Comparison of ENCODE assay signal across 9 cellular contexts in the genomic region with DNA sequence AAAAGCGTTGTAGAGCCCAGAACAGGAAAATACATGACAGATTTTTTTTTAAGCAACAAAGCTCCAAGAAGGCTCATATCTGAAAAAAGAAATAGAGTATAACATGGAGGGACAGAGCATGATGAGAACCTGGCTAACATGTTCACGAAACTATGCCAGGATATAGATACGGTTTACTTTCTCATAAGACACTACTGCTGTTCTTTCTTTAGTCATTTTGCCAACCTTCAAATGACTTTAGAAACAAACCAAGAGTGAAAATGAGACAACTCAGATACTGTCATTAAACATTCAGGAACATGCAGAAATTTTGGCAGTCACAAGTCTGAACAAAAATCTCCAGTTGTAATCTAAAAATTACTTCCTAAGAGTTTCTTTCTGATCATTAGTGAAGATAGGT. TPM values are rescaled to one million over a fixed set of nuclear protein-coding genes. Genes with fewer than 3 reads are reported as not detected.
A peak's percentile ranks its signal among the peaks of the same experiment; 100 is the strongest.
DNase-seq lines count a peak whose midpoint lies in the region; ATAC-seq and TF ChIP-seq lines count a peak whose summit lies in the region.
"Had no signal": no experiment of that assay in that cellular context is flagged by ENCODE, and none has a peak within 500 bp of the region (broad histone marks: within the 10 kb centered on the region; RNA-seq: fewer than 3 reads in every experiment).

No MANE protein-coding gene starts in this region.

- H3K36me3 Mint-ChIP-seq in activated CD4-positive, alpha-beta memory T cell treated with anti-CD3 and anti-CD28 coated beads for 36 hours: peaks cover 34% of the 10 kb centered on the region

- no peak overlapping the region for H2AFZ ChIP-seq in fibroblast of lung (ENCODE audit: low read length)

- DNase-seq in GM12865 (ENCODE audit: low read depth): peak; percentile 42
- no peak for DNase-seq in activated CD4-positive, alpha-beta memory T cell treated with anti-CD3 and anti-CD28 coated beads for 36 hours
- DNase-seq in fibroblast of lung (ENCODE audit: low read depth in 2 of 2): no peak
- DNase-seq in germinal center (ENCODE audit: low spot score): no peak
- no peak for DNase-seq in CD1c-positive myeloid dendritic cell (ENCODE audit: extremely low spot score)
- no peak for DNase-seq in RKO (ENCODE audit: low spot score)
- DNase-seq: DMS53 had no signal

- CTCF ChIA-PET in activated CD4-positive, alpha-beta memory T cell treated with anti-CD3 and anti-CD28 coated beads for 36 hours (lab: Charles Lee): interaction anchor here (0.6 to 3.7 kb wide), 13 partner anchors 11 to 247 kb away, joined by 3 to 44 read pairs (median 3); no protein-coding TSS in a partner anchor

- H3K9ac ChIP-seq in fibroblast of lung (ENCODE audit: insufficient read depth, low read length) (no peak overlapping the region), skeletal muscle tissue (ENCODE audit: low read depth in 1 of 3, low read length in 3 of 3) (no peak overlapping the region)

- peak overlapping the region; percentile 93 for H3K27ac Mint-ChIP-seq in activated CD4-positive, alpha-beta memory T cell treated with anti-CD3 and anti-CD28 coated beads for 36 hours

- no peak for TF ChIP-seq CTCF in GM12865 (IDR thresholded peaks at IDR 0.05; ENCODE audit: insufficient read depth, low read depth, low read length, missing control alignments)
- TF ChIP-seq CTCF in fibroblast of lung (conservative IDR thresholded peaks at IDR 0.05 in 1 of 2, IDR thresholded peaks at IDR 0.05 in 1 of 2; ENCODE audit: low read depth in 1 of 2, low read length in 2 of 2): no peak

- peak overlapping the region; percentile 58 for H3K4me3 Mint-ChIP-seq in activated CD4-positive, alpha-beta memory T cell treated with anti-CD3 and anti-CD28 coated beads for 36 hours

- H3K4me2 ChIP-seq in fibroblast of lung (ENCODE audit: extremely low read depth, insufficient read depth, low read length): peak overlapping the region; percentile 7

- intact Hi-C loops in activated CD4-positive, alpha-beta memory T cell treated with anti-CD3 and anti-CD28 coated beads for 36 hours (cut with micrococcal nuclease): loop anchor here (1.0 to 5.0 kb wide), 5 partner anchors 42 to 356 kb away; partner anchors contain the start of gene SMCHD1

- H3K9me3 Mint-ChIP-seq in activated CD4-positive, alpha-beta memory T cell treated with anti-CD3 and anti-CD28 coated beads for 36 hours: peaks cover 4% of the 10 kb centered on the region

- ATAC-seq in GM21717 (IDR thresholded peaks at IDR 0.05; ENCODE audit: unreplicated experiment): no peak

- H3K9me3 ChIP-seq in fibroblast of lung (ENCODE audit: control insufficient read depth, insufficient read depth, low read depth, low read length) (no peaks in the 10 kb centered on the region), skeletal muscle tissue (ENCODE audit: control insufficient read depth in 3 of 3, low read length in 3 of 3) (no peaks in the 10 kb centered on the region)

- POLR2A ChIA-PET in activated CD4-positive, alpha-beta memory T cell treated with anti-CD3 and anti-CD28 coated beads for 36 hours (lab: Charles Lee): interaction anchor here (0.8 to 3.5 kb wide), 9 partner anchors 12 to 249 kb away, joined by 3 to 19 read pairs (median 9); partner anchors contain the start of genes LPIN2 and MYL12A

- peaks cover 88% of the 10 kb centered on the region for H3K79me2 ChIP-seq in fibroblast of lung (ENCODE audit: control insufficient read depth, insufficient read depth, low read length)

- H3K36me3 ChIP-seq in fibroblast of lung (ENCODE audit: control insufficient read depth, insufficient read depth, low read length): peaks cover 2% of the 10 kb centered on the region
- no peaks in the 10 kb centered on the region for H3K36me3 ChIP-seq in skeletal muscle tissue (ENCODE audit: control insufficient read depth in 3 of 3, insufficient read depth in 3 of 3, low read length in 3 of 3)

- H3K4me1 ChIP-seq in fibroblast of lung (ENCODE audit: control insufficient read depth, extremely low read depth, insufficient read depth, low read length): peaks cover 12% of the 10 kb centered on the region
- H3K4me1 ChIP-seq in skeletal muscle tissue (ENCODE audit: control insufficient read depth in 3 of 3, insufficient read depth in 3 of 3, low read length in 3 of 3): peaks cover 10 to 18% (median 13%) of the 10 kb centered on the region in 3 donors

- peak overlapping the region; percentile 9; the same call in 1 of the 2 replicates for H3K4me3 ChIP-seq in GM12865 (ENCODE audit: low read depth, low read length)
- no peak overlapping the region for H3K4me3 ChIP-seq in fibroblast of lung (replicated peaks in 1 of 4; ENCODE audit: control extremely low read depth in 1 of 4, insufficient read depth in 1 of 4, low read depth in 3 of 4, low read length in 4 of 4)
- no peak overlapping the region for H3K4me3 ChIP-seq in skeletal muscle tissue (ENCODE audit: low read length in 3 of 3)

- H3K27ac ChIP-seq in fibroblast of lung (ENCODE audit: insufficient read depth, low read length): peak overlapping the region; percentile 34
- H3K27ac ChIP-seq in skeletal muscle tissue (ENCODE audit: low read depth, low read length): peak overlapping the region; percentile 54

- H3K27me3 ChIP-seq in fibroblast of lung (ENCODE audit: control insufficient read depth, insufficient read depth, low read length): no peaks in the 10 kb centered on the region
- H3K27me3 ChIP-seq in skeletal muscle tissue (ENCODE audit: control insufficient read depth in 3 of 3, insufficient read depth in 3 of 3, low read length in 3 of 3): no peaks in the 10 kb centered on the region

- H4K20me1 ChIP-seq in fibroblast of lung (ENCODE audit: control insufficient read depth, extremely low read depth, insufficient read depth, low read length): no peaks in the 10 kb centered on the region

- H3K27me3 Mint-ChIP-seq in activated CD4-positive, alpha-beta memory T cell treated with anti-CD3 and anti-CD28 coated beads for 36 hours: no peaks in the 10 kb centered on the region

- peaks cover 84% of the 10 kb centered on the region for H3K4me1 Mint-ChIP-seq in activated CD4-positive, alpha-beta memory T cell treated with anti-CD3 and anti-CD28 coated beads for 36 hours (ENCODE audit: low read depth)

RNA-seq across cellular contexts. Expression of gene LPIN2, which starts 14.3 kb away (rescaled TPM):
- total RNA-seq in activated CD4-positive, alpha-beta memory T cell treated with anti-CD3 and anti-CD28 coated beads for 36 hours: 100 to 1,000 TPM; 102 to 107 TPM
- 36.7 and 51.0 TPM in 2 replicates for total RNA-seq in fibroblast of lung
- 46.9 and 58.1 TPM in 2 replicates for polyA plus RNA-seq in fibroblast of lung
- polyA plus RNA-seq in fibroblast of lung (2012): 23.3 and 29.5 TPM in 2 replicates
- 30.5 and 37.2 TPM in 2 replicates for polyA minus RNA-seq in fibroblast of lung (ENCODE audit: low replicate concordance)
- total RNA-seq in skeletal muscle tissue: 11.0 TPM
